Comparison of ENCODE assay signal across 11 cellular contexts in genomic region chr7:1707756-1708611, GRCh38. TPM values are rescaled to one million over a fixed set of nuclear protein-coding genes. Genes with fewer than 3 reads are reported as not detected.
A peak's percentile ranks its signal among the peaks of the same experiment; 100 is the strongest.
DNase-seq lines count a peak whose midpoint lies in the region; ATAC-seq and TF ChIP-seq lines count a peak whose summit lies in the region.
"Had no signal": no experiment of that assay in that cellular context is flagged by ENCODE, and none has a peak within 500 bp of the region (broad histone marks: within the 10 kb centered on the region; RNA-seq: fewer than 3 reads in every experiment).

No MANE protein-coding gene starts in this region.

- no peak for ATAC-seq in activated T-cell treated with anti-CD3 and anti-CD28 coated beads, Interleukin-2, amount 50 U/mL, for 72 hours (replicated peaks in 1 of 2)
- no peak for ATAC-seq in HG03457 (IDR thresholded peaks at IDR 0.05; ENCODE audit: unreplicated experiment)

- H3K4me3 ChIP-seq in endodermal cell (ENCODE audit: low read length) (no peak overlapping the region), suprapubic skin (no peak overlapping the region), esophagus squamous epithelium (no peak overlapping the region)
- H3K4me3 ChIP-seq: HAP-1, skin epidermis, tibial nerve had no signal

- intact Hi-C loops in esophagus squamous epithelium (cut with DNase I): no loop called here

- 85 to 93% methylated on average over 4 to 17 of the region's 17 CpGs for WGBS in endodermal cell (ENCODE audit: insufficient coverage in 1 of 2, insufficient read length in 1 of 2), 2 experiments
- 80% methylated on average over 16 of the region's 17 CpGs for WGBS in suprapubic skin
- 61 to 82% methylated on average over 6 to 11 of the region's 17 CpGs for WGBS in esophagus squamous epithelium, 2 donors

- no peak overlapping the region for H3K4me3 Mint-ChIP-seq in activated T-cell treated with anti-CD3 and anti-CD28 coated beads, Interleukin-2, amount 50 U/mL, for 24 hours
- H3K4me3 Mint-ChIP-seq in activated T-cell treated with anti-CD3 and anti-CD28 coated beads, Interleukin-2, amount 50 U/mL, for 72 hours: no peak overlapping the region
- no peak overlapping the region for H3K4me3 Mint-ChIP-seq in endodermal cell

- DNase-seq in activated T-cell treated with anti-CD3 and anti-CD28 coated beads, Interleukin-2, amount 50 U/mL, for 24 hours: peak; percentile 12
- no peak for DNase-seq in activated T-cell treated with anti-CD3 and anti-CD28 coated beads, Interleukin-2, amount 50 U/mL, for 72 hours
- DNase-seq in NCI-H1417 treated with DMSO at 0.1 percent for 48 hours (lab: John Stamatoyannopoulos, UW): peak; percentile 76
- DNase-seq in endodermal cell: peak; percentile 49
- peak; percentile 33 to 45 for DNase-seq in suprapubic skin (ENCODE audit: low spot score in 2 of 2)
- no peak for DNase-seq in H4 (ENCODE audit: low spot score)
- no peak for DNase-seq in esophagus squamous epithelium (lab: John Stamatoyannopoulos, UW)

- no peak overlapping the region for H3K27ac Mint-ChIP-seq in activated T-cell treated with anti-CD3 and anti-CD28 coated beads, Interleukin-2, amount 50 U/mL, for 24 hours
- no peak overlapping the region for H3K27ac Mint-ChIP-seq in activated T-cell treated with anti-CD3 and anti-CD28 coated beads, Interleukin-2, amount 50 U/mL, for 72 hours
- H3K27ac Mint-ChIP-seq in endodermal cell: no peak overlapping the region

- H3K27me3 ChIP-seq in endodermal cell (ENCODE audit: control insufficient read depth, insufficient read depth, low read length, poor library complexity, severe bottlenecking) (no peaks in the 10 kb centered on the region), suprapubic skin (peaks cover 10% of the 10 kb centered on the region), esophagus squamous epithelium (peaks cover 0 to 32% (median 0%) of the 10 kb centered on the region in 4 donors)

- H3K36me3 Mint-ChIP-seq in activated T-cell treated with anti-CD3 and anti-CD28 coated beads, Interleukin-2, amount 50 U/mL, for 24 hours (ENCODE audit: low read depth): no peaks in the 10 kb centered on the region
- peaks cover 4 to 6% of the 10 kb centered on the region in 2 donors for H3K36me3 Mint-ChIP-seq in activated T-cell treated with anti-CD3 and anti-CD28 coated beads, Interleukin-2, amount 50 U/mL, for 72 hours (ENCODE audit: insufficient read depth in 2 of 2)
- peaks cover 17% of the 10 kb centered on the region for H3K36me3 Mint-ChIP-seq in endodermal cell (ENCODE audit: low read depth)

- no peaks in the 10 kb centered on the region for H3K4me1 ChIP-seq in endodermal cell (ENCODE audit: control insufficient read depth, insufficient read depth, low read length)
- peaks cover 13% of the 10 kb centered on the region for H3K4me1 ChIP-seq in suprapubic skin
- no peaks in the 10 kb centered on the region for H3K4me1 ChIP-seq in esophagus squamous epithelium
- H3K4me1 ChIP-seq: tibial nerve had no signal

- H3K9ac ChIP-seq in endodermal cell (ENCODE audit: extremely low read depth, low read length, poor library complexity, severe bottlenecking): no peak overlapping the region

- TF ChIP-seq POLR2A in suprapubic skin (IDR thresholded peaks at IDR 0.05) (no peak), esophagus squamous epithelium (IDR thresholded peaks at IDR 0.05) (no peak)

- no peak overlapping the region for H3K27ac ChIP-seq in endodermal cell (ENCODE audit: low read depth, low read length)
- H3K27ac ChIP-seq in suprapubic skin: no peak overlapping the region
- H3K27ac ChIP-seq in esophagus squamous epithelium: no peak overlapping the region
- H3K27ac ChIP-seq: skin epidermis, tibial nerve had no signal

- H3K9me3 ChIP-seq in endodermal cell (ENCODE audit: control insufficient read depth, low read length) (peaks cover 13% of the 10 kb centered on the region), suprapubic skin (no peaks in the 10 kb centered on the region), esophagus squamous epithelium (peaks cover 0 to 11% (median 9%) of the 10 kb centered on the region in 3 donors)

- peaks cover 15% of the 10 kb centered on the region for H3K9me3 Mint-ChIP-seq in activated T-cell treated with anti-CD3 and anti-CD28 coated beads, Interleukin-2, amount 50 U/mL, for 24 hours
- H3K9me3 Mint-ChIP-seq in activated T-cell treated with anti-CD3 and anti-CD28 coated beads, Interleukin-2, amount 50 U/mL, for 72 hours: peaks cover 5 to 6% of the 10 kb centered on the region in 2 donors
- H3K9me3 Mint-ChIP-seq in endodermal cell: peaks cover 23% of the 10 kb centered on the region

- TF ChIP-seq CTCF in endodermal cell (conservative IDR thresholded peaks at IDR 0.05): peak; percentile 46
- TF ChIP-seq CTCF in suprapubic skin (IDR thresholded peaks at IDR 0.05): no peak
- peak in 1 of 6 experiments; percentile 15 for TF ChIP-seq CTCF in esophagus squamous epithelium (IDR thresholded peaks at IDR 0.05)

- H3K27me3 Mint-ChIP-seq in activated T-cell treated with anti-CD3 and anti-CD28 coated beads, Interleukin-2, amount 50 U/mL, for 24 hours: peaks cover 7% of the 10 kb centered on the region
- H3K27me3 Mint-ChIP-seq in activated T-cell treated with anti-CD3 and anti-CD28 coated beads, Interleukin-2, amount 50 U/mL, for 72 hours (ENCODE audit: low read depth): no peaks in the 10 kb centered on the region
- H3K27me3 Mint-ChIP-seq in endodermal cell (ENCODE audit: insufficient read depth): peaks cover 24% of the 10 kb centered on the region

- no peak for TF ChIP-seq EP300 in suprapubic skin (IDR thresholded peaks at IDR 0.05)

- no peaks in the 10 kb centered on the region for H3K4me1 Mint-ChIP-seq in activated T-cell treated with anti-CD3 and anti-CD28 coated beads, Interleukin-2, amount 50 U/mL, for 24 hours (ENCODE audit: low read depth)
- no peaks in the 10 kb centered on the region for H3K4me1 Mint-ChIP-seq in activated T-cell treated with anti-CD3 and anti-CD28 coated beads, Interleukin-2, amount 50 U/mL, for 72 hours (ENCODE audit: low read depth)
- H3K4me1 Mint-ChIP-seq in endodermal cell: peaks cover 6% of the 10 kb centered on the region

- no peaks in the 10 kb centered on the region for H3K36me3 ChIP-seq in endodermal cell (ENCODE audit: control insufficient read depth, insufficient read depth, low read length)
- H3K36me3 ChIP-seq in suprapubic skin: no peaks in the 10 kb centered on the region
- no peaks in the 10 kb centered on the region for H3K36me3 ChIP-seq in esophagus squamous epithelium
- H3K36me3 ChIP-seq: HAP-1, tibial nerve had no signal

RNA-seq across cellular contexts. Expression of gene ELFN1, which starts 37.9 kb away (rescaled TPM):
- not detected for total RNA-seq in activated T-cell treated with anti-CD3 and anti-CD28 coated beads, Interleukin-2, amount 50 U/mL, for 72 hours
- total RNA-seq in endodermal cell: 1 to 10 TPM; 2.1 to 5.0 TPM
- polyA plus RNA-seq in endodermal cell (2013, experiment 1 of 2): 13.6 TPM
- polyA plus RNA-seq in endodermal cell (2013, experiment 2 of 2): 12.4 TPM
- 1 to 10 TPM; 1.4 to 2.5 (median 1.9) TPM for total RNA-seq in suprapubic skin
- 0.37 and 0.41 TPM in 2 replicates for total RNA-seq in H4 (2014; rRNA removed; shearing (Covaris generic))
- total RNA-seq in esophagus squamous epithelium: 1 to 10 TPM in 1 of 4 donors, under 1 TPM in 3; 0.38 to 3.3 (median 0.48) TPM

Comparison
In these comparisons a context has a peak if more than half of its experiments do, and no peak if none do; other contexts are left out.
1. DNase-seq: peak in activated T-cell treated with anti-CD3 and anti-CD28 coated beads, Interleukin-2, amount 50 U/mL, for 24 hours (single experiment), NCI-H1417 treated with DMSO at 0.1 percent for 48 hours (single experiment), endodermal cell (single experiment) and suprapubic skin (2 of 2); none in activated T-cell treated with anti-CD3 and anti-CD28 coated beads, Interleukin-2, amount 50 U/mL, for 72 hours (0 of 2), H4 (single experiment) and esophagus squamous epithelium (single experiment).